Comparison of ENCODE assay signal across 27 cellular contexts in the genomic region with DNA sequence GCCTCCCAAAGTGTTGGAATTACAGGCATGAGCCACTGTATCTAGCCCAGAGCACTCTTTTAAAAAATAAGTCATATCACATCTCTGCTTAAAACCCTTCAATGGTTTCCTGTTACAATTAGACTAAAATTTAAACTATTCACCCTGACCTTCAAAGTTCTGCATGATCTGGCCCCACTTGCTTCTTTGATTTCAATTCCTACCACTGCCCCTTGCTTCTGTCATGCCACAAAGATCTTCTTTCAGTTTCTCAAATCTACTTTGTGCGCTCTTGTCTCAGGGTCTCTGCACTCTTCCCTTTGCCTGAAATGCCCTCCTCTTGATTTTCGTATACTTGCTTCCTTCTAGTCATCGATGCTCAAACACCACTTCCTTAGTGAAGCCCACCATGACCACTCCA.
"Had no signal": no experiment of that assay in that cellular context is flagged by ENCODE, and none has a peak within 500 bp of the region (broad histone marks: within the 10 kb centered on the region; RNA-seq: fewer than 3 reads in every experiment).

No MANE protein-coding gene starts in this region.

- H3K9me3 ChIP-seq: pancreas, stomach, thoracic aorta, transverse colon had no signal

- FAIRE-seq: endothelial cell of umbilical vein, kidney, pancreas, small intestine had no signal

- H3K27ac ChIP-seq: coronary artery, hepatocyte, pancreas, stomach, thoracic aorta, transverse colon had no signal

- H3K4me2 ChIP-seq: hepatocyte had no signal

- H3K36me3 ChIP-seq: pancreas, stomach, thoracic aorta, transverse colon had no signal

- H3K4me1 ChIP-seq: pancreas, transverse colon had no signal

- ATAC-seq: left colon; left ventricle myocardium superior; pancreas; right cardiac atrium; stimulated activated effector memory CD8-positive, alpha-beta T cell treated with anti-CD3 and anti-CD28 coated beads, Interleukin-12 subunit alpha, Interleukin-12 subunit beta, amount 100 ng/mL, for 72 hours had no signal

- H3K4me3 ChIP-seq: coronary artery, hepatocyte, lung, pancreas, stomach, thoracic aorta, transverse colon had no signal

- H3K27me3 ChIP-seq: hepatocyte, pancreas, stomach, transverse colon had no signal

- H3K36me3 Mint-ChIP-seq: naive B cell; stimulated activated effector memory CD8-positive, alpha-beta T cell treated with anti-CD3 and anti-CD28 coated beads, Interleukin-12 subunit alpha, Interleukin-12 subunit beta, amount 100 ng/mL, for 72 hours had no signal

- H3K27ac Mint-ChIP-seq: endodermal cell; nephron; progenitor cell of endocrine pancreas; stimulated activated effector memory CD8-positive, alpha-beta T cell treated with anti-CD3 and anti-CD28 coated beads, Interleukin-12 subunit alpha, Interleukin-12 subunit beta, amount 100 ng/mL, for 72 hours had no signal

- H2AFZ ChIP-seq: hepatocyte had no signal

- H3K4me3 Mint-ChIP-seq: endodermal cell; nephron; stimulated activated effector memory CD8-positive, alpha-beta T cell treated with anti-CD3 and anti-CD28 coated beads, Interleukin-12 subunit alpha, Interleukin-12 subunit beta, amount 100 ng/mL, for 72 hours had no signal

- H3K9me3 Mint-ChIP-seq: endodermal cell; nephron; stimulated activated effector memory CD8-positive, alpha-beta T cell treated with anti-CD3 and anti-CD28 coated beads, Interleukin-12 subunit alpha, Interleukin-12 subunit beta, amount 100 ng/mL, for 72 hours had no signal

- DNase-seq: effector CD4-positive, alpha-beta T cell; endodermal cell; erythroblast; foreskin melanocyte; head of caudate nucleus; kidney; left colon; left ventricle myocardium superior; mesendoderm; naive B cell; occipital lobe; pancreas; right cardiac atrium; small intestine; stimulated activated CD4-positive, alpha-beta T cell treated with anti-CD3 and anti-CD28 coated beads, Interleukin-2, amount 100 ng/mL, for 48 hours; stimulated activated CD8-positive, alpha-beta memory T cell treated with anti-CD3 and anti-CD28 coated beads, Interleukin-4, amount 100 ng/mL, for 48 hours; stomach; substantia nigra; transverse colon had no signal

- H3K79me2 ChIP-seq: hepatocyte had no signal
